In genomic region chr2:163341426-163341825, GRCh38 we compare ENCODE assay signal across 1 cellular context.
TF ChIP-seq lines count a peak whose summit lies in the region.

No MANE protein-coding gene starts in this region.

TF ChIP-seq in WTC11, 78 proteins besides CTCF, POLR2A, EP300 and RAD21 (continued from another document):
- TF ChIP-seq, protein P1, sequence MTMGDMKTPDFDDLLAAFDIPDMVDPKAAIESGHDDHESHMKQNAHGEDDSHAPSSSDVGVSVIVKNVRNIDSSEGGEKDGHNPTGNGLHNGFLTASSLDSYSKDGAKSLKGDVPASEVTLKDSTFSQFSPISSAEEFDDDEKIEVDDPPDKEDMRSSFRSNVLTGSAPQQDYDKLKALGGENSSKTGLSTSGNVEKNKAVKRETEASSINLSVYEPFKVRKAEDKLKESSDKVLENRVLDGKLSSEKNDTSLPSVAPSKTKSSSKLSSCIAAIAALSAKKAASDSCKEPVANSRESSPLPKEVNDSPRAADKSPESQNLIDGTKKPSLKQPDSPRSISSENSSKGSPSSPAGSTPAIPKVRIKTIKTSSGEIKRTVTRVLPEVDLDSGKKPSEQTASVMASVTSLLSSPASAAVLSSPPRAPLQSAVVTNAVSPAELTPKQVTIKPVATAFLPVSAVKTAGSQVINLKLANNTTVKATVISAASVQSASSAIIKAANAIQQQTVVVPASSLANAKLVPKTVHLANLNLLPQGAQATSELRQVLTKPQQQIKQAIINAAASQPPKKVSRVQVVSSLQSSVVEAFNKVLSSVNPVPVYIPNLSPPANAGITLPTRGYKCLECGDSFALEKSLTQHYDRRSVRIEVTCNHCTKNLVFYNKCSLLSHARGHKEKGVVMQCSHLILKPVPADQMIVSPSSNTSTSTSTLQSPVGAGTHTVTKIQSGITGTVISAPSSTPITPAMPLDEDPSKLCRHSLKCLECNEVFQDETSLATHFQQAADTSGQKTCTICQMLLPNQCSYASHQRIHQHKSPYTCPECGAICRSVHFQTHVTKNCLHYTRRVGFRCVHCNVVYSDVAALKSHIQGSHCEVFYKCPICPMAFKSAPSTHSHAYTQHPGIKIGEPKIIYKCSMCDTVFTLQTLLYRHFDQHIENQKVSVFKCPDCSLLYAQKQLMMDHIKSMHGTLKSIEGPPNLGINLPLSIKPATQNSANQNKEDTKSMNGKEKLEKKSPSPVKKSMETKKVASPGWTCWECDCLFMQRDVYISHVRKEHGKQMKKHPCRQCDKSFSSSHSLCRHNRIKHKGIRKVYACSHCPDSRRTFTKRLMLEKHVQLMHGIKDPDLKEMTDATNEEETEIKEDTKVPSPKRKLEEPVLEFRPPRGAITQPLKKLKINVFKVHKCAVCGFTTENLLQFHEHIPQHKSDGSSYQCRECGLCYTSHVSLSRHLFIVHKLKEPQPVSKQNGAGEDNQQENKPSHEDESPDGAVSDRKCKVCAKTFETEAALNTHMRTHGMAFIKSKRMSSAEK (CRISPR knock-in tag; IDR thresholded peaks at IDR 0.05; ENCODE audit: borderline replicate concordance), result no peak
- TF ChIP-seq ARID4B (CRISPR knock-in tag; IDR thresholded peaks at IDR 0.05; ENCODE audit: borderline replicate concordance) (no peak), ATF6 (CRISPR knock-in tag; IDR thresholded peaks at IDR 0.05) (no peak), FOXJ3 (CRISPR knock-in tag; IDR thresholded peaks at IDR 0.05; ENCODE audit: borderline replicate concordance) (no peak), ZNF121 (CRISPR knock-in tag; IDR thresholded peaks at IDR 0.05) (no peak), ZNF138 (CRISPR knock-in tag; conservative IDR thresholded peaks at IDR 0.05) (no peak), IRF2 (CRISPR knock-in tag; IDR thresholded peaks at IDR 0.05; ENCODE audit: borderline replicate concordance, low read depth) (no peak), JAZF1 (CRISPR knock-in tag; IDR thresholded peaks at IDR 0.05) (no peak)
